In genomic region chr20:5148581-5148980, GRCh38 we compare ENCODE assay signal across 2 cellular contexts.
TF ChIP-seq lines count a peak whose summit lies in the region.

No MANE protein-coding gene starts in this region.

TF ChIP-seq in HepG2, 621 proteins besides CTCF, POLR2A, EP300 and RAD21:
- TF ChIP-seq ZBTB33 (CRISPR knock-in tag; IDR thresholded peaks at IDR 0.05), result peak; percentile 91
- no peak for TF ChIP-seq TEAD2 (CRISPR knock-in tag; IDR thresholded peaks at IDR 0.05)
- 0 out of 2 replicates have a peak, but pooled peaks have one; percentile 6 for TF ChIP-seq ZNF790 (CRISPR knock-in tag; IDR thresholded peaks at IDR 0.05; ENCODE audit: borderline replicate concordance)

TF ChIP-seq in GM23338, 12 proteins besides CTCF, POLR2A, EP300 and RAD21:
- TF ChIP-seq ZNF462 (CRISPR knock-in tag; IDR thresholded peaks at IDR 0.05) (no peak), NANOG (IDR thresholded peaks at IDR 0.05; ENCODE audit: borderline replicate concordance) (no peak), ZNF114 (CRISPR knock-in tag; IDR thresholded peaks at IDR 0.05) (no peak)
